17 cellular contexts compared by ENCODE assay signal in genomic region chr10:46537309-46537708, GRCh38. TPM values are rescaled to one million over a fixed set of nuclear protein-coding genes. Genes with fewer than 3 reads are reported as not detected.
"Had no signal": no experiment of that assay in that cellular context is flagged by ENCODE, and none has a peak within 500 bp of the region (broad histone marks: within the 10 kb centered on the region; RNA-seq: fewer than 3 reads in every experiment).

No MANE protein-coding gene starts in this region.

- ATAC-seq: activated CD4-positive, CD25-positive, alpha-beta regulatory T cell treated with anti-CD3 and anti-CD28 coated beads, Interleukin-2, amount 50 U/mL, for 24 hours; effector memory CD8-positive, alpha-beta T cell; left ventricle myocardium superior; naive thymus-derived CD8-positive, alpha-beta T cell; pancreas had no signal

- DNase-seq: activated gamma-delta T cell; activated naive CD8-positive, alpha-beta T cell treated with anti-CD3 and anti-CD28 coated beads for 36 hours; amniotic stem cell; dermis blood vessel endothelial cell; effector memory CD8-positive, alpha-beta T cell; foreskin fibroblast; stimulated activated CD4-positive, alpha-beta T cell treated with anti-CD3 and anti-CD28 coated beads, Interleukin-4, amount 100 ng/mL, for 1 hour had no signal

- H2AFZ ChIP-seq: hepatocyte had no signal

- H3K36me3 Mint-ChIP-seq: activated naive CD8-positive, alpha-beta T cell treated with anti-CD3 and anti-CD28 coated beads for 36 hours had no signal

- H3K4me2 ChIP-seq: hepatocyte, smooth muscle cell had no signal

- H3K9me3 Mint-ChIP-seq: activated naive CD8-positive, alpha-beta T cell treated with anti-CD3 and anti-CD28 coated beads for 36 hours; effector memory CD8-positive, alpha-beta T cell had no signal

- H3K27me3 ChIP-seq: hepatocyte, pancreas, right lobe of liver had no signal

- H3K27ac ChIP-seq: hepatocyte, pancreas, right lobe of liver had no signal

- H3K4me3 ChIP-seq: hepatocyte, pancreas, right lobe of liver, smooth muscle cell had no signal

- H3K4me1 ChIP-seq: right lobe of liver had no signal

- H3K27ac Mint-ChIP-seq: activated naive CD8-positive, alpha-beta T cell treated with anti-CD3 and anti-CD28 coated beads for 36 hours; effector memory CD8-positive, alpha-beta T cell; naive thymus-derived CD8-positive, alpha-beta T cell had no signal

- H3K4me3 Mint-ChIP-seq: activated naive CD8-positive, alpha-beta T cell treated with anti-CD3 and anti-CD28 coated beads for 36 hours; effector memory CD8-positive, alpha-beta T cell; naive thymus-derived CD8-positive, alpha-beta T cell had no signal

- H3K79me2 ChIP-seq: hepatocyte had no signal

- H3K36me3 ChIP-seq: pancreas, right lobe of liver had no signal

- H3K9me3 ChIP-seq: pancreas, right lobe of liver had no signal

RNA-seq across cellular contexts. Expression of gene GPRIN2, which starts 19.1 kb away (rescaled TPM):
- total RNA-seq: activated CD8-positive, alpha-beta memory T cell treated with anti-CD3 and anti-CD28 coated beads for 36 hours; activated naive CD8-positive, alpha-beta T cell treated with anti-CD3 and anti-CD28 coated beads for 36 hours; left ventricle myocardium superior; naive thymus-derived CD8-positive, alpha-beta T cell; pulmonary artery endothelial cell; smooth muscle cell; T-helper 1 cell treated with Interleukin-12 subunit alpha and Interleukin-12 subunit beta and Interleukin-4 antibody, amounts not matched to agents 30 ng/mL and 1 ng/mL, for 36 hours had no signal
- polyA plus RNA-seq: naive thymus-derived CD8-positive, alpha-beta T cell had no signal
